8 cellular contexts compared by ENCODE assay signal in genomic region chr2:96636772-96637171, GRCh38. TPM values are rescaled to one million over a fixed set of nuclear protein-coding genes. Genes with fewer than 3 reads are reported as not detected.
DNase-seq lines count a peak whose midpoint lies in the region; ATAC-seq, FAIRE-seq and TF ChIP-seq lines count a peak whose summit lies in the region.

No MANE protein-coding gene starts in this region.

- peaks cover 14 to 26% of the 10 kb centered on the region in 2 experiments for H3K4me1 ChIP-seq in neutrophil (ENCODE audit: control insufficient read depth in 1 of 2, insufficient read depth in 1 of 2, low read depth in 1 of 2, low read length in 1 of 2)

- no peaks in the 10 kb centered on the region for H3K27me3 ChIP-seq in neutrophil

- TF ChIP-seq CTCF in Calu3 (IDR thresholded peaks at IDR 0.05; ENCODE audit: unreplicated experiment) (no peak), epithelial cell of proximal tubule (conservative IDR thresholded peaks at IDR 0.05; ENCODE audit: low read depth, low read length) (no peak), neutrophil (IDR thresholded peaks at IDR 0.05) (no peak), GM13977 (IDR thresholded peaks at IDR 0.05; ENCODE audit: extremely low read depth, insufficient read depth, missing control alignments) (no peak)

- peak overlapping the region; percentile 84 for H3K4me3 ChIP-seq in epithelial cell of proximal tubule (ENCODE audit: low read depth, low read length)
- H3K4me3 ChIP-seq in neutrophil (ENCODE audit: low read depth in 1 of 2, low read length in 1 of 2) = peak overlapping the region; percentile 75 to 81

- intact Hi-C loops in Calu3 (cut with micrococcal nuclease; ENCODE audit: unreplicated experiment) = loop anchor here (5.0 kb wide), 2 partner anchors 126 to 181 kb away; partner anchors contain the start of genes CNNM3 and CNNM4

- CTCF ChIA-PET in Calu3 (lab: Charles Lee) = interaction anchor here (0.8 to 2.4 kb wide), 2 partner anchors 28 to 127 kb away, joined by 4 to 7 read pairs; no protein-coding TSS in a partner anchor

- DNase-seq in Calu3 (peak; percentile 8), RCC 7860 (ENCODE audit: low spot score) (peak; percentile 35), epithelial cell of proximal tubule (ENCODE audit: low read depth) (no peak), NAMALWA (ENCODE audit: low spot score) (no peak), GM13977 (ENCODE audit: low spot score) (no peak), epidermal melanocyte (ENCODE audit: insufficient read length, low spot score) (no peak)

- no peaks in the 10 kb centered on the region for H3K9me3 Mint-ChIP-seq in Calu3 (ENCODE audit: low read depth, unreplicated experiment)

- no TSS peak for BruUV-seq in Calu3 (replicated peaks; lab: Mats Ljungman, UMichigan)

- H3K4me3 Mint-ChIP-seq in Calu3 (ENCODE audit: low read depth, unreplicated experiment) = peak overlapping the region; percentile 79

- H3K36me3 ChIP-seq in neutrophil = no peaks in the 10 kb centered on the region

- H3K9me3 ChIP-seq in neutrophil = no peaks in the 10 kb centered on the region

- no peak for FAIRE-seq in RCC 7860 (lab: Jason Lieb, UNC)

- no peak for ATAC-seq in HG02884 (IDR thresholded peaks at IDR 0.05; ENCODE audit: unreplicated experiment)

- H3K36me3 Mint-ChIP-seq in Calu3 (ENCODE audit: insufficient read depth, unreplicated experiment) = peaks cover 42% of the 10 kb centered on the region

- H3K27me3 Mint-ChIP-seq in Calu3 (ENCODE audit: unreplicated experiment) = no peaks in the 10 kb centered on the region

- peak overlapping the region; percentile 60 for H3K27ac Mint-ChIP-seq in Calu3 (ENCODE audit: unreplicated experiment)

- peaks cover 19% of the 10 kb centered on the region for H3K4me1 Mint-ChIP-seq in Calu3 (ENCODE audit: low read depth, unreplicated experiment)

- in situ Hi-C loops in GM13977 (cut with MboI; ENCODE audit: low pct_unique_long_range_greater_than_20kb, low sequenced_read_pairs, unreplicated experiment) = no loop called here

- H3K27ac ChIP-seq in neutrophil = peak overlapping the region; percentile 98

RNA-seq across cellular contexts. Expression of gene KANSL3, which starts 1.3 kb away (rescaled TPM):
- total RNA-seq in Calu3 (2022) (39.6 and 43.9 TPM in 2 replicates), epithelial cell of proximal tubule (24.0 and 30.8 TPM in 2 replicates)

RNA-seq across cellular contexts. Expression of gene FER1L5, which starts 5.8 kb away (rescaled TPM):
- total RNA-seq in Calu3 (2022) (not detected in 2 replicates), epithelial cell of proximal tubule (0.06 and 0.07 TPM in 2 replicates)

Comparison
In these comparisons a context has a peak if more than half of its experiments do, and no peak if none do; other contexts are left out.
1. DNase-seq: peak in Calu3 (single experiment) and RCC 7860 (single experiment); none in epithelial cell of proximal tubule (single experiment), NAMALWA (single experiment), GM13977 (single experiment) and epidermal melanocyte (single experiment).